Comparison of ENCODE assay signal across 20 cellular contexts in the genomic region with DNA sequence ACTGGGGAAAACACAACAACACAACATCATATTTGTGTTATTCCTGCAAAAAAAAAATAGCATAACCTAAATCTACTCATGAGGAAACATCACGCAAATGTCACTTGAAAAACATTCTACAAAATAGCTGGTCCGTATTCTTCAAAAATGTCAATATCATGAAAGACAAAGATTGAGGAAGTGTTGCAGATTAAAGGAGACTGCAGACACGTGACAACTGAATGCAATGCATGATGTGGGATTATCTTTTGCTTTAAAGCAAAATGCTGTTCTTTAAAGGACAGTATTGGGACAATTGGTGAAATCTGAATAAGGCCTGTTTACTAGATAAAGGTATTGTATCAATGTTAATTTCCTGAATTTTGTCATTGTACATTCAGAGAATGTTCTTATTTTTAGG.
DNase-seq lines count a peak whose midpoint lies in the region; ATAC-seq and TF ChIP-seq lines count a peak whose summit lies in the region.
"Had no signal": no experiment of that assay in that cellular context is flagged by ENCODE, and none has a peak within 500 bp of the region (broad histone marks: within the 10 kb centered on the region; RNA-seq: fewer than 3 reads in every experiment).

No MANE protein-coding gene starts in this region.

- CTCF ChIA-PET in activated naive CD4-positive, alpha-beta T cell treated with anti-CD3 and anti-CD28 coated beads for 36 hours (lab: Charles Lee): no interaction called here
- CTCF ChIA-PET in activated naive CD4-positive, alpha-beta T cell treated with anti-CD3 and anti-CD28 coated beads, Interleukin-2, amount 10 ng/mL, durations not matched to agents 7 days and 5 days (lab: Charles Lee): interaction anchor here (1.0 kb wide), 1 partner anchor 123 kb away, joined by 3 read pairs; no protein-coding TSS in a partner anchor
- CTCF ChIA-PET in activated CD4-positive, alpha-beta memory T cell treated with anti-CD3 and anti-CD28 coated beads for 36 hours (lab: Charles Lee): interaction anchor here (1.3 kb wide), 2 partner anchors 10 to 11 kb away, joined by 3 read pairs; no protein-coding TSS in a partner anchor

- H3F3A ChIP-seq in GM23338 (replicated peaks; ENCODE audit: low read depth): no peaks in the 10 kb centered on the region

- H3K4me2 ChIP-seq in GM23338: no peak overlapping the region
- H3K4me2 ChIP-seq: KMS-11 had no signal

- intact Hi-C loops in activated naive CD4-positive, alpha-beta T cell treated with anti-CD3 and anti-CD28 coated beads for 36 hours (cut with micrococcal nuclease): loop anchor here (5.0 to 10.0 kb wide), 3 partner anchors 84 to 839 kb away; a partner anchor contains a TSS
- intact Hi-C loops in activated CD4-positive, alpha-beta memory T cell treated with anti-CD3 and anti-CD28 coated beads for 36 hours (cut with micrococcal nuclease): no loop called here
- intact Hi-C loops in right cardiac atrium (cut with DNase I): no loop called here

- no peak for TF ChIP-seq CTCF in GM23338 (conservative IDR thresholded peaks at IDR 0.05; ENCODE audit: low read depth in 2 of 2)
- no peak for TF ChIP-seq CTCF in neutrophil (IDR thresholded peaks at IDR 0.05)

- H3K9me2 ChIP-seq in GM23338 (ENCODE audit: insufficient read depth): 0 out of 2 replicates have a peak, but pooled peaks cover 6% of the 10 kb centered on the region

- H3K27ac ChIP-seq in GM23338 (ENCODE audit: low read depth) (no peak overlapping the region), neutrophil (peak overlapping the region; percentile 96), right cardiac atrium (ENCODE audit: low read length) (no peak overlapping the region)
- H3K27ac ChIP-seq: KMS-11, SK-N-MC had no signal

- 73% methylated on average over 3 of the region's 3 CpGs for WGBS in right cardiac atrium

- no peaks in the 10 kb centered on the region for H3K27me3 Mint-ChIP-seq in activated naive CD4-positive, alpha-beta T cell treated with anti-CD3 and anti-CD28 coated beads for 36 hours (ENCODE audit: low read depth)
- H3K27me3 Mint-ChIP-seq in activated naive CD4-positive, alpha-beta T cell treated with anti-CD3 and anti-CD28 coated beads, Interleukin-2, amount 10 ng/mL, durations not matched to agents 7 days and 5 days: peaks cover 3% of the 10 kb centered on the region
- H3K27me3 Mint-ChIP-seq in GM23338 (ENCODE audit: insufficient read depth, low read depth, poor library complexity) (peaks cover 2% of the 10 kb centered on the region), T-helper 17 cell (no peaks in the 10 kb centered on the region)
- peaks cover 1% of the 10 kb centered on the region for H3K27me3 Mint-ChIP-seq in activated CD4-positive, alpha-beta memory T cell treated with anti-CD3 and anti-CD28 coated beads for 36 hours
- H3K27me3 Mint-ChIP-seq: B cell had no signal

- H3K9me3 Mint-ChIP-seq in activated naive CD4-positive, alpha-beta T cell treated with anti-CD3 and anti-CD28 coated beads for 36 hours: peaks cover 5% of the 10 kb centered on the region
- H3K9me3 Mint-ChIP-seq in activated naive CD4-positive, alpha-beta T cell treated with anti-CD3 and anti-CD28 coated beads, Interleukin-2, amount 10 ng/mL, durations not matched to agents 7 days and 5 days: peaks cover 10% of the 10 kb centered on the region
- peaks cover 6% of the 10 kb centered on the region; the same call in 1 of the 3 replicates for H3K9me3 Mint-ChIP-seq in GM23338
- H3K9me3 Mint-ChIP-seq in activated CD4-positive, alpha-beta memory T cell treated with anti-CD3 and anti-CD28 coated beads for 36 hours: peaks cover 6% of the 10 kb centered on the region
- H3K9me3 Mint-ChIP-seq: CD8-positive, alpha-beta memory T cell had no signal

- H3K27me3 ChIP-seq in GM23338 (ENCODE audit: insufficient read depth) (no peaks in the 10 kb centered on the region), neutrophil (no peaks in the 10 kb centered on the region), right cardiac atrium (ENCODE audit: control insufficient read depth, insufficient read depth) (no peaks in the 10 kb centered on the region)
- H3K27me3 ChIP-seq: MG63 had no signal

- no peaks in the 10 kb centered on the region for H4K20me1 ChIP-seq in GM23338 (replicated peaks; ENCODE audit: insufficient read depth)

- H3K4me1 ChIP-seq in GM23338 (ENCODE audit: insufficient read depth): peaks cover 3% of the 10 kb centered on the region; the same call in 1 of the 2 replicates
- peaks cover 56 to 68% of the 10 kb centered on the region in 2 experiments for H3K4me1 ChIP-seq in neutrophil (ENCODE audit: control insufficient read depth in 1 of 2, insufficient read depth in 1 of 2, low read depth in 1 of 2, low read length in 1 of 2)
- H3K4me1 ChIP-seq in right cardiac atrium (ENCODE audit: control insufficient read depth, insufficient read depth, low read length): no peaks in the 10 kb centered on the region

- peaks cover 47% of the 10 kb centered on the region for H3K4me1 Mint-ChIP-seq in activated naive CD4-positive, alpha-beta T cell treated with anti-CD3 and anti-CD28 coated beads for 36 hours (ENCODE audit: low read depth)
- peaks cover 29% of the 10 kb centered on the region for H3K4me1 Mint-ChIP-seq in activated naive CD4-positive, alpha-beta T cell treated with anti-CD3 and anti-CD28 coated beads, Interleukin-2, amount 10 ng/mL, durations not matched to agents 7 days and 5 days
- H3K4me1 Mint-ChIP-seq in GM23338 (peaks cover 4% of the 10 kb centered on the region), T-helper 17 cell (peaks cover 21% of the 10 kb centered on the region)
- H3K4me1 Mint-ChIP-seq in activated CD4-positive, alpha-beta memory T cell treated with anti-CD3 and anti-CD28 coated beads for 36 hours (ENCODE audit: low read depth): peaks cover 53% of the 10 kb centered on the region

- no peaks in the 10 kb centered on the region for H3K9me3 ChIP-seq in T-helper 17 cell (ENCODE audit: control insufficient read depth, low read length, poor library complexity, severe bottlenecking)
- H3K9me3 ChIP-seq in neutrophil: no peaks in the 10 kb centered on the region
- no peaks in the 10 kb centered on the region for H3K9me3 ChIP-seq in right cardiac atrium (ENCODE audit: control insufficient read depth, low read length)

- POLR2A ChIA-PET in activated CD4-positive, alpha-beta memory T cell treated with anti-CD3 and anti-CD28 coated beads for 36 hours (lab: Charles Lee): no interaction called here

- DNase-seq in activated naive CD4-positive, alpha-beta T cell treated with anti-CD3 and anti-CD28 coated beads for 36 hours: no peak
- DNase-seq in activated naive CD4-positive, alpha-beta T cell treated with anti-CD3 and anti-CD28 coated beads, Interleukin-2, amount 10 ng/mL, durations not matched to agents 7 days and 5 days: no peak
- DNase-seq in GM23338 (ENCODE audit: low spot score) (no peak), T-helper 17 cell (no peak), NK-92 (lab: John Stamatoyannopoulos, UW; ENCODE audit: unreplicated experiment) (no peak), right cardiac atrium (no peak)
- no peak for DNase-seq in activated CD4-positive, alpha-beta memory T cell treated with anti-CD3 and anti-CD28 coated beads for 36 hours
- DNase-seq: ACHN; CD8-positive, alpha-beta memory T cell; H7; MG63; NCI-H1417 treated with DMSO at 0.1 percent for 48 hours; NCI-H2029; NCI-H2171 treated with DMSO at 0.1 percent for 48 hours; NCI-H82; PC-3 had no signal

- no peak overlapping the region for H3K4me3 Mint-ChIP-seq in activated naive CD4-positive, alpha-beta T cell treated with anti-CD3 and anti-CD28 coated beads for 36 hours
- H3K4me3 Mint-ChIP-seq in activated naive CD4-positive, alpha-beta T cell treated with anti-CD3 and anti-CD28 coated beads, Interleukin-2, amount 10 ng/mL, durations not matched to agents 7 days and 5 days: no peak overlapping the region
- H3K4me3 Mint-ChIP-seq in GM23338 (no peak overlapping the region), T-helper 17 cell (no peak overlapping the region)
- no peak overlapping the region for H3K4me3 Mint-ChIP-seq in activated CD4-positive, alpha-beta memory T cell treated with anti-CD3 and anti-CD28 coated beads for 36 hours
- H3K4me3 Mint-ChIP-seq: B cell; CD8-positive, alpha-beta memory T cell had no signal

- peak overlapping the region; percentile 1 for H3K27ac Mint-ChIP-seq in activated naive CD4-positive, alpha-beta T cell treated with anti-CD3 and anti-CD28 coated beads for 36 hours
- H3K27ac Mint-ChIP-seq in activated naive CD4-positive, alpha-beta T cell treated with anti-CD3 and anti-CD28 coated beads, Interleukin-2, amount 10 ng/mL, durations not matched to agents 7 days and 5 days: no peak overlapping the region
- H3K27ac Mint-ChIP-seq in GM23338 (no peak overlapping the region), T-helper 17 cell (peak overlapping the region; percentile 49)
- H3K27ac Mint-ChIP-seq in activated CD4-positive, alpha-beta memory T cell treated with anti-CD3 and anti-CD28 coated beads for 36 hours: no peak overlapping the region
- H3K27ac Mint-ChIP-seq: B cell had no signal

- H3K36me3 ChIP-seq in GM23338 (ENCODE audit: insufficient read depth): no peaks in the 10 kb centered on the region
- H3K36me3 ChIP-seq in neutrophil: no peaks in the 10 kb centered on the region
- H3K36me3 ChIP-seq: MG63 had no signal

- no peaks in the 10 kb centered on the region for H3K79me2 ChIP-seq in GM23338 (replicated peaks; ENCODE audit: insufficient read depth)

- peak overlapping the region; percentile 30; the same call in 1 of the 2 replicates for H2AFZ ChIP-seq in GM23338

- H3K4me3 ChIP-seq in GM23338: no peak overlapping the region
- H3K4me3 ChIP-seq in neutrophil (ENCODE audit: low read depth in 1 of 2, low read length in 1 of 2): no peak overlapping the region
- H3K4me3 ChIP-seq in right cardiac atrium (ENCODE audit: low read length): no peak overlapping the region
- H3K4me3 ChIP-seq: MG63, SK-N-MC had no signal

- H3K36me3 Mint-ChIP-seq in activated naive CD4-positive, alpha-beta T cell treated with anti-CD3 and anti-CD28 coated beads for 36 hours (ENCODE audit: low read depth): peaks cover 3% of the 10 kb centered on the region
- H3K36me3 Mint-ChIP-seq in activated naive CD4-positive, alpha-beta T cell treated with anti-CD3 and anti-CD28 coated beads, Interleukin-2, amount 10 ng/mL, durations not matched to agents 7 days and 5 days: peaks cover 5% of the 10 kb centered on the region
- no peaks in the 10 kb centered on the region for H3K36me3 Mint-ChIP-seq in GM23338 (ENCODE audit: low read depth)
- no peaks in the 10 kb centered on the region for H3K36me3 Mint-ChIP-seq in T-helper 17 cell (ENCODE audit: low read depth)
- peaks cover 6% of the 10 kb centered on the region for H3K36me3 Mint-ChIP-seq in activated CD4-positive, alpha-beta memory T cell treated with anti-CD3 and anti-CD28 coated beads for 36 hours
- H3K36me3 Mint-ChIP-seq: CD8-positive, alpha-beta memory T cell had no signal

- ATAC-seq in GM23338 (no peak), T-helper 17 cell (no peak), right cardiac atrium (no peak)
- ATAC-seq: PC-3 had no signal

TF ChIP-seq in GM23338, 12 proteins besides CTCF, POLR2A, EP300 and RAD21 (continues in another document):
- TF ChIP-seq ZNF331 (CRISPR knock-in tag; IDR thresholded peaks at IDR 0.05; ENCODE audit: low read depth): no peak
- TF ChIP-seq JUNB (IDR thresholded peaks at IDR 0.05; ENCODE audit: unreplicated experiment): no peak

Comparison
In these comparisons a context has a peak if more than half of its experiments do, and no peak if none do; other contexts are left out.
1. H3K27ac Mint-ChIP-seq: peak in activated naive CD4-positive, alpha-beta T cell treated with anti-CD3 and anti-CD28 coated beads for 36 hours (single experiment) and T-helper 17 cell (single experiment); none in activated naive CD4-positive, alpha-beta T cell treated with anti-CD3 and anti-CD28 coated beads, Interleukin-2, amount 10 ng/mL, durations not matched to agents 7 days and 5 days (single experiment), GM23338 (single experiment) and activated CD4-positive, alpha-beta memory T cell treated with anti-CD3 and anti-CD28 coated beads for 36 hours (single experiment).